In the genomic region with DNA sequence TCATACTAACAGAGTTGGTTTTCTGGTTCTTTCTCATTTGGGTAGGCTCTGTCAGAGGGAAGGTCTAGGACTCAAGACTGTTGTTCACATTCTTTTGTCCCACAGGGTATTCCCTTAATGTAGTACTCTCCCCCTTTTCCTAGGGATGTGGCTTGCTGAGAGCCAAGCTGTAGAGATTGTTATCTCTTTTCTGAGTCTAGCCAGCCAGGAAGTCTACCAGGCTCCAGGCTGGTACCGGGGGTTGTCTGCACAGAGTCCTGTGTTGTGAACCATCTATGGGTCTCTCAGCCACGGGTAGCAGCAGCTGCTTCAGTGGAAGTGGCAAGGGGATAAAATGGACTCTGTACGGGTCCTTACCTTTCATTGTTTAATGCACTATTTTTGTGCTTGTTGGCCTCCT, we compare ENCODE assay signal across 25 cellular contexts.
"Had no signal": no experiment of that assay in that cellular context is flagged by ENCODE, and none has a peak within 500 bp of the region (broad histone marks: within the 10 kb centered on the region; RNA-seq: fewer than 3 reads in every experiment).

No MANE protein-coding gene starts in this region.

- DNase-seq: activated B cell treated with CpG ODN at 0.5 μM for 24 hours; activated CD4-positive, alpha-beta T cell treated with anti-CD3 and anti-CD28 coated beads, Interleukin-2, amount 50 U/mL, for 1 hour; activated effector memory CD4-positive, alpha-beta T cell treated with Interleukin-2 at 50 U/mL for 16 hours; activated naive CD4-positive, alpha-beta T cell treated with Interleukin-2 at 50 U/mL for 16 hours; activated T-cell treated with anti-CD3 and anti-CD28 coated beads for 4 hours; aorta; body of pancreas; cerebellar nuclear complex; colonic mucosa; effector CD8-positive, alpha-beta T cell; left ventricle myocardium inferior; pancreas; psoas muscle; sigmoid colon; stimulated activated CD4-positive, alpha-beta T cell treated with anti-CD3 and anti-CD28 coated beads, Interleukin-1b, Interleukin-23, amount 100 ng/mL, for 48 hours; stimulated activated CD4-positive, alpha-beta T cell treated with anti-CD3 and anti-CD28 coated beads, Interleukin-4, amount 100 ng/mL, for 4 hours; stimulated activated CD8-positive, alpha-beta memory T cell treated with anti-CD3 and anti-CD28 coated beads, Interleukin-4, amount 100 ng/mL, for 48 hours; stimulated activated naive CD8-positive, alpha-beta T cell treated with anti-CD3 and anti-CD28 coated beads, Interleukin-15, amount 100 ng/mL, for 72 hours; substantia nigra; uterus had no signal

- H3K4me1 ChIP-seq: body of pancreas, colonic mucosa, left ventricle myocardium inferior, pancreas, psoas muscle, sigmoid colon, uterus had no signal

- H3K27ac ChIP-seq: body of pancreas, cardiac muscle cell, colonic mucosa, left ventricle myocardium inferior, neutrophil, pancreas, psoas muscle, sigmoid colon, uterus had no signal

- H3K9me3 ChIP-seq: body of pancreas, colonic mucosa, neutrophil, pancreas, psoas muscle, sigmoid colon, uterus had no signal

- H3K4me3 ChIP-seq: body of pancreas, cardiac muscle cell, colonic mucosa, left ventricle myocardium inferior, pancreas, psoas muscle, sigmoid colon, smooth muscle cell, uterus had no signal

- H3K4me2 ChIP-seq: smooth muscle cell had no signal

- FAIRE-seq: endometrium, frontal cortex, pancreas had no signal

- H3K36me3 ChIP-seq: cardiac muscle cell, colonic mucosa, left ventricle myocardium inferior, neutrophil, pancreas, sigmoid colon, uterus had no signal

- H3K27me3 ChIP-seq: body of pancreas, cardiac muscle cell, colonic mucosa, neutrophil, pancreas, sigmoid colon, uterus had no signal
